Comparison of ENCODE assay signal across 1 cellular context in the genomic region with DNA sequence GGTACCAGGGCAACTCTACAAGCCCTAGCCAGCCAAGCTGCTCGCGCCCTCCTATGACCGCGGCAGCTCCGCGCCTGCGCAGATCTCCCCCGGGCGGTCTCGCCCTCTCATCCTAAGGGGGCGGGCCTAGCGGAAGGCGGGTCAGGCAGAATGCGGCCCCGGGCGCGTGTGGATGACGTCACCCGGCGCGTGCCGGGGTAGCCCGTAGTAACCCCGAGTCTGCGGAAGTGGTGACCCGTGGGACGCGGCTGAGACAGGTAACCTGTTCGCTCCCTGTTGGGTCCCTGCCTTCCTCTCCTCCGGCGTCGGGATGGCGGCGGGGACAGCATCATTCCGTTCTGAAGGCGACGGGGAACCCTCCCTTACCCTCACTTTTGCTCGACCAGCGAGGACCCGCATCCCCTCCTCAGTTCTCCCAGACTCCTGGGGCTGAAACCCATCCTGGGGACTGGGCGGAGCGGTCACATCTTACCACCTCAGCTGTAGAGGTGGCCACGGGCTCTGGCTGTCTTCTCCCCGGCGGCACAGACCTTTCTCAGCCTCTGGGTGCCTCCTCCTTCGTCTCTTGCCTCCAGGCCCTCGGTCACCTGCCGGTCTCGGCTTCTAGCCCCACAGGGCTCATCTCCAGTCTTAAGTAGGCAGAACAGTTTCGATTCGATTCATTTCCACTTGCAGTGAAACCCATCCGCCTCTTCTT.
TF ChIP-seq lines count a peak whose summit lies in the region.

AOPEP (plus strand) TSS at position 205 of the 697 bp plus-strand sequence. CDS start 33,085 bp downstream, outside the sequence.

TF ChIP-seq in GM23338, 12 proteins besides CTCF, POLR2A, EP300 and RAD21:
- no peak for TF ChIP-seq NANOG (IDR thresholded peaks at IDR 0.05; ENCODE audit: borderline replicate concordance)
- TF ChIP-seq EZH2 (IDR thresholded peaks at IDR 0.05; ENCODE audit: low read depth, unreplicated experiment), result no peak
- no peak for TF ChIP-seq ZNF331 (CRISPR knock-in tag; IDR thresholded peaks at IDR 0.05; ENCODE audit: low read depth)
- TF ChIP-seq STAT1 (IDR thresholded peaks at IDR 0.05; ENCODE audit: unreplicated experiment), result no peak
- no peak for TF ChIP-seq ZNF114 (CRISPR knock-in tag; IDR thresholded peaks at IDR 0.05)
- TF ChIP-seq ZNF462 (CRISPR knock-in tag; IDR thresholded peaks at IDR 0.05), result no peak
- no peak for TF ChIP-seq JUNB (IDR thresholded peaks at IDR 0.05; ENCODE audit: unreplicated experiment)
- TF ChIP-seq, protein P1, sequence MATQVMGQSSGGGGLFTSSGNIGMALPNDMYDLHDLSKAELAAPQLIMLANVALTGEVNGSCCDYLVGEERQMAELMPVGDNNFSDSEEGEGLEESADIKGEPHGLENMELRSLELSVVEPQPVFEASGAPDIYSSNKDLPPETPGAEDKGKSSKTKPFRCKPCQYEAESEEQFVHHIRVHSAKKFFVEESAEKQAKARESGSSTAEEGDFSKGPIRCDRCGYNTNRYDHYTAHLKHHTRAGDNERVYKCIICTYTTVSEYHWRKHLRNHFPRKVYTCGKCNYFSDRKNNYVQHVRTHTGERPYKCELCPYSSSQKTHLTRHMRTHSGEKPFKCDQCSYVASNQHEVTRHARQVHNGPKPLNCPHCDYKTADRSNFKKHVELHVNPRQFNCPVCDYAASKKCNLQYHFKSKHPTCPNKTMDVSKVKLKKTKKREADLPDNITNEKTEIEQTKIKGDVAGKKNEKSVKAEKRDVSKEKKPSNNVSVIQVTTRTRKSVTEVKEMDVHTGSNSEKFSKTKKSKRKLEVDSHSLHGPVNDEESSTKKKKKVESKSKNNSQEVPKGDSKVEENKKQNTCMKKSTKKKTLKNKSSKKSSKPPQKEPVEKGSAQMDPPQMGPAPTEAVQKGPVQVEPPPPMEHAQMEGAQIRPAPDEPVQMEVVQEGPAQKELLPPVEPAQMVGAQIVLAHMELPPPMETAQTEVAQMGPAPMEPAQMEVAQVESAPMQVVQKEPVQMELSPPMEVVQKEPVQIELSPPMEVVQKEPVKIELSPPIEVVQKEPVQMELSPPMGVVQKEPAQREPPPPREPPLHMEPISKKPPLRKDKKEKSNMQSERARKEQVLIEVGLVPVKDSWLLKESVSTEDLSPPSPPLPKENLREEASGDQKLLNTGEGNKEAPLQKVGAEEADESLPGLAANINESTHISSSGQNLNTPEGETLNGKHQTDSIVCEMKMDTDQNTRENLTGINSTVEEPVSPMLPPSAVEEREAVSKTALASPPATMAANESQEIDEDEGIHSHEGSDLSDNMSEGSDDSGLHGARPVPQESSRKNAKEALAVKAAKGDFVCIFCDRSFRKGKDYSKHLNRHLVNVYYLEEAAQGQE (IDR thresholded peaks at IDR 0.05; ENCODE audit: unreplicated experiment), result no peak
- TF ChIP-seq POLR2AphosphoS5 (IDR thresholded peaks at IDR 0.05; ENCODE audit: low read depth), result peak; percentile 85
- peak; percentile 99 for TF ChIP-seq CREB1 (CRISPR knock-in tag; IDR thresholded peaks at IDR 0.05; ENCODE audit: low read depth)
- no peak for TF ChIP-seq EZH2phosphoT487 (IDR thresholded peaks at IDR 0.05; ENCODE audit: unreplicated experiment)
- peak; percentile 69 for TF ChIP-seq ETS1 (IDR thresholded peaks at IDR 0.05)
